Comparison of ENCODE assay signal across 37 cellular contexts in genomic region chr1:38111589-38111988, GRCh38.
"Had no signal": no experiment of that assay in that cellular context is flagged by ENCODE, and none has a peak within 500 bp of the region (broad histone marks: within the 10 kb centered on the region; RNA-seq: fewer than 3 reads in every experiment).

No MANE protein-coding gene starts in this region.

- H3K27ac ChIP-seq: adrenal gland, body of pancreas, brain microvascular endothelial cell, breast epithelium, VCaP had no signal

- H3K9me3 ChIP-seq: adrenal gland, body of pancreas had no signal

- H3K4me3 Mint-ChIP-seq: activated B cell treated with CpG ODN at 0.5 μM for 24 hours; activated CD4-positive, alpha-beta memory T cell treated with anti-CD3 and anti-CD28 coated beads for 36 hours; activated CD4-positive, alpha-beta T cell treated with anti-CD3 and anti-CD28 coated beads, Interleukin-2, amount 10 ng/mL, durations not matched to agents 24 days and 14 days; activated CD8-positive, alpha-beta T cell treated with anti-CD3 and anti-CD28 coated beads for 36 hours; activated naive CD4-positive, alpha-beta T cell treated with anti-CD3 and anti-CD28 coated beads for 36 hours; activated naive CD8-positive, alpha-beta T cell treated with anti-CD3 and anti-CD28 coated beads for 36 hours; activated T-cell treated with anti-CD3 and anti-CD28 coated beads, Interleukin-2, amount 50 U/mL, for 4 hours; activated T-cell treated with anti-CD3 and anti-CD28 coated beads, Interleukin-2, amount 50 U/mL, for 72 hours; activated T-helper 1 cell treated with anti-CD3 and anti-CD28 coated beads, Interleukin-12 subunit alpha, Interleukin-12 subunit beta, Interleukin-2, Interleukin-4 antibody, amounts not matched to agents 30 ng/mL and 10 ng/mL and 1 ng/mL, durations not matched to agents 14 hours and 24 hours and 36 hours; activated T-helper 17 cell treated with anti-CD3 and anti-CD28 coated beads, Interleukin-2, amount 50 U/mL, for 72 hours; T-helper 1 cell treated with Interleukin-12 subunit alpha and Interleukin-12 subunit beta and Interleukin-4 antibody, amounts not matched to agents 30 μg/mL and 1 μg/mL, for 36 hours; T-helper 2 cell treated with Interferon-gamma antibody and Interleukin-4, amounts not matched to agents 5 μg/mL and 100 μg/mL, for 36 hours had no signal

- DNase-seq: activated B cell treated with CpG ODN at 0.5 μM for 24 hours; activated CD4-positive, alpha-beta memory T cell treated with anti-CD3 and anti-CD28 coated beads for 36 hours; activated CD4-positive, alpha-beta T cell treated with anti-CD3 and anti-CD28 coated beads for 4 hours; activated CD4-positive, alpha-beta T cell treated with anti-CD3 and anti-CD28 coated beads, Interleukin-2, amount 10 ng/mL, durations not matched to agents 24 days and 14 days; activated CD4-positive, alpha-beta T cell treated with anti-CD3 and anti-CD28 coated beads, Interleukin-2, amount 50 U/mL, for 1 hour; activated CD4-positive, alpha-beta T cell treated with anti-CD3 and anti-CD28 coated beads, Interleukin-2, amount 50 U/mL, for 4 hours; activated CD4-positive, CD25-positive, alpha-beta regulatory T cell treated with anti-CD3 and anti-CD28 coated beads, Interleukin-2, amount 50 U/mL, for 72 hours; activated CD8-positive, alpha-beta memory T cell treated with anti-CD3 and anti-CD28 coated beads, Interleukin-2, amount 50 U/mL, for 4 hours; activated CD8-positive, alpha-beta T cell treated with anti-CD3 and anti-CD28 coated beads for 36 hours; activated effector memory CD4-positive, alpha-beta T cell treated with anti-CD3 and anti-CD28 coated beads, Interleukin-2, amount 50 U/mL, for 16 hours; activated gamma-delta T cell treated with Interleukin-2 at 50 U/mL for 16 hours; activated naive CD4-positive, alpha-beta T cell; activated naive CD4-positive, alpha-beta T cell treated with anti-CD3 and anti-CD28 coated beads for 36 hours; activated naive CD4-positive, alpha-beta T cell treated with anti-CD3 and anti-CD28 coated beads, Interleukin-2, amount 50 U/mL, for 16 hours; activated naive CD8-positive, alpha-beta T cell treated with anti-CD3 and anti-CD28 coated beads for 36 hours; activated T-cell treated with anti-CD3 and anti-CD28 coated beads for 4 hours; activated T-cell treated with anti-CD3 and anti-CD28 coated beads, Interleukin-2, amount 50 U/mL, for 1 hour; activated T-cell treated with anti-CD3 and anti-CD28 coated beads, Interleukin-2, amount 50 U/mL, for 4 hours; activated T-cell treated with anti-CD3 and anti-CD28 coated beads, Interleukin-2, amount 50 U/mL, for 72 hours; adrenal gland; amniotic stem cell; aorta; body of pancreas; brain microvascular endothelial cell; central memory CD4-positive, alpha-beta T cell; T-helper 1 cell; T-helper 2 cell; T-helper 9 cell had no signal

- FAIRE-seq: astrocyte, TTC549 had no signal

- H3K36me3 Mint-ChIP-seq: activated CD4-positive, alpha-beta memory T cell treated with anti-CD3 and anti-CD28 coated beads for 36 hours; activated naive CD4-positive, alpha-beta T cell treated with anti-CD3 and anti-CD28 coated beads, Interleukin-2, amount 50 U/mL, for 72 hours; activated naive CD8-positive, alpha-beta T cell treated with anti-CD3 and anti-CD28 coated beads for 36 hours had no signal

- H3K4me3 ChIP-seq: adrenal gland, body of pancreas, breast epithelium had no signal

- H3K4me1 ChIP-seq: adrenal gland, body of pancreas, breast epithelium had no signal

- H3K27me3 Mint-ChIP-seq: activated B cell treated with CpG ODN at 0.5 μM for 24 hours had no signal

- H3K36me3 ChIP-seq: adrenal gland, brain microvascular endothelial cell, breast epithelium had no signal

- H3K27me3 ChIP-seq: adrenal gland, body of pancreas, brain microvascular endothelial cell, breast epithelium had no signal

- H3K4me1 Mint-ChIP-seq: activated CD4-positive, alpha-beta T cell treated with anti-CD3 and anti-CD28 coated beads, Interleukin-2, amount 10 ng/mL, durations not matched to agents 24 days and 14 days; activated naive CD8-positive, alpha-beta T cell treated with anti-CD3 and anti-CD28 coated beads for 36 hours; activated T-helper 17 cell treated with anti-CD3 and anti-CD28 coated beads, Interleukin-2, amount 50 U/mL, for 72 hours had no signal

- H3K27ac Mint-ChIP-seq: activated B cell treated with CpG ODN at 0.5 μM for 24 hours; activated CD4-positive, alpha-beta memory T cell treated with anti-CD3 and anti-CD28 coated beads for 36 hours; activated CD4-positive, alpha-beta T cell treated with anti-CD3 and anti-CD28 coated beads, Interleukin-2, amount 10 ng/mL, durations not matched to agents 24 days and 14 days; activated CD8-positive, alpha-beta T cell treated with anti-CD3 and anti-CD28 coated beads for 36 hours; activated naive CD4-positive, alpha-beta T cell treated with anti-CD3 and anti-CD28 coated beads for 36 hours; activated naive CD4-positive, alpha-beta T cell treated with anti-CD3 and anti-CD28 coated beads, Interleukin-2, amount 50 U/mL, for 72 hours; activated naive CD8-positive, alpha-beta T cell treated with anti-CD3 and anti-CD28 coated beads for 36 hours; activated T-cell treated with anti-CD3 and anti-CD28 coated beads, Interleukin-2, amount 50 U/mL, for 72 hours; activated T-helper 1 cell treated with anti-CD3 and anti-CD28 coated beads, Interleukin-12 subunit alpha, Interleukin-12 subunit beta, Interleukin-2, Interleukin-4 antibody, amounts not matched to agents 30 ng/mL and 10 ng/mL and 1 ng/mL, durations not matched to agents 14 hours and 24 hours and 36 hours; activated T-helper 17 cell treated with anti-CD3 and anti-CD28 coated beads, Interleukin-2, amount 50 U/mL, for 72 hours; T-helper 1 cell treated with Interleukin-12 subunit alpha and Interleukin-12 subunit beta and Interleukin-4 antibody, amounts not matched to agents 30 μg/mL and 1 μg/mL, for 36 hours; T-helper 2 cell treated with Interferon-gamma antibody and Interleukin-4, amounts not matched to agents 5 μg/mL and 100 μg/mL, for 36 hours had no signal

- H3K9me3 Mint-ChIP-seq: activated B cell treated with CpG ODN at 0.5 μM for 24 hours; activated CD4-positive, alpha-beta T cell treated with anti-CD3 and anti-CD28 coated beads, Interleukin-2, amount 10 ng/mL, durations not matched to agents 24 days and 14 days; activated CD8-positive, alpha-beta T cell treated with anti-CD3 and anti-CD28 coated beads for 36 hours; activated naive CD4-positive, alpha-beta T cell treated with anti-CD3 and anti-CD28 coated beads, Interleukin-2, amount 50 U/mL, for 72 hours; activated naive CD8-positive, alpha-beta T cell treated with anti-CD3 and anti-CD28 coated beads for 36 hours; activated T-cell treated with anti-CD3 and anti-CD28 coated beads, Interleukin-2, amount 50 U/mL, for 4 hours; activated T-cell treated with anti-CD3 and anti-CD28 coated beads, Interleukin-2, amount 50 U/mL, for 72 hours; activated T-helper 1 cell treated with anti-CD3 and anti-CD28 coated beads, Interleukin-12 subunit alpha, Interleukin-12 subunit beta, Interleukin-2, Interleukin-4 antibody, amounts not matched to agents 30 ng/mL and 10 ng/mL and 1 ng/mL, durations not matched to agents 14 hours and 24 hours and 36 hours; activated T-helper 17 cell treated with anti-CD3 and anti-CD28 coated beads, Interleukin-2, amount 50 U/mL, for 72 hours; T-helper 1 cell treated with Interleukin-12 subunit alpha and Interleukin-12 subunit beta and Interleukin-4 antibody, amounts not matched to agents 30 μg/mL and 1 μg/mL, for 36 hours; T-helper 2 cell treated with Interferon-gamma antibody and Interleukin-4, amounts not matched to agents 5 μg/mL and 100 μg/mL, for 36 hours had no signal

- ATAC-seq: activated CD8-positive, alpha-beta T cell treated with anti-CD3 and anti-CD28 coated beads for 36 hours; activated naive CD4-positive, alpha-beta T cell treated with anti-CD3 and anti-CD28 coated beads, Interleukin-2, amount 50 U/mL, for 72 hours; activated T-cell treated with anti-CD3 and anti-CD28 coated beads, Interleukin-2, amount 50 U/mL, for 4 hours; activated T-cell treated with anti-CD3 and anti-CD28 coated beads, Interleukin-2, amount 50 U/mL, for 72 hours; activated T-helper 17 cell treated with anti-CD3 and anti-CD28 coated beads, Interleukin-2, amount 50 U/mL, for 72 hours; body of pancreas had no signal
